20 cellular contexts compared by ENCODE assay signal in genomic region chr20:41508335-41508734, GRCh38.
DNase-seq lines count a peak whose midpoint lies in the region; ATAC-seq and TF ChIP-seq lines count a peak whose summit lies in the region.
"Had no signal": no experiment of that assay in that cellular context is flagged by ENCODE, and none has a peak within 500 bp of the region (broad histone marks: within the 10 kb centered on the region; RNA-seq: fewer than 3 reads in every experiment).

No MANE protein-coding gene starts in this region.

- H3K9me3 ChIP-seq in DND-41 (ENCODE audit: insufficient read depth, low read length, severe bottlenecking) (peaks cover 18% of the 10 kb centered on the region), hepatocyte (ENCODE audit: low read depth) (no peaks in the 10 kb centered on the region), psoas muscle (no peaks in the 10 kb centered on the region), SK-N-SH (no peaks in the 10 kb centered on the region)
- H3K9me3 ChIP-seq: ascending aorta had no signal

- H3K9ac ChIP-seq in DND-41 (ENCODE audit: low read depth, low read length) = no peak overlapping the region
- no peak overlapping the region for H3K9ac ChIP-seq in SK-N-SH
- H3K9ac ChIP-seq: neural progenitor cell had no signal

- H3K36me3 ChIP-seq in DND-41 (ENCODE audit: insufficient read depth, low read length) (peaks cover 85% of the 10 kb centered on the region), hepatocyte (replicated peaks; ENCODE audit: insufficient read depth, low read depth) (no peaks in the 10 kb centered on the region), psoas muscle (ENCODE audit: insufficient read depth in 1 of 2, low read depth in 1 of 2) (no peaks in the 10 kb centered on the region), SK-N-SH (replicated peaks in 1 of 2; ENCODE audit: control insufficient read depth in 1 of 2, insufficient read depth in 2 of 2, low read length in 1 of 2) (peaks cover 30 to 35% of the 10 kb centered on the region in 2 experiments)
- H3K36me3 ChIP-seq: neural progenitor cell had no signal

- H3K27ac ChIP-seq in DND-41 (ENCODE audit: low read length) (no peak overlapping the region), VCaP (peak overlapping the region; percentile 49), hepatocyte (peak overlapping the region; percentile 56), psoas muscle (peak overlapping the region; percentile 65), SK-N-SH (ENCODE audit: low read depth in 2 of 2, low read length in 1 of 2) (no peak overlapping the region)
- H3K27ac ChIP-seq: ascending aorta, neural progenitor cell had no signal

- no peak for TF ChIP-seq RAD21 in SK-N-SH (IDR thresholded peaks at IDR 0.05; ENCODE audit: low read length)

- 63% methylated on average over 6 of the region's 6 CpGs for WGBS in hepatocyte (ENCODE audit: low lambda C conversion rate, missing lambda C conversion rate)
- 45 to 56% (median 46%) methylated on average over 6 of the region's 6 CpGs for WGBS in psoas muscle, 3 donors
- 96% methylated on average over 6 of the region's 6 CpGs for WGBS in SK-N-SH (ENCODE audit: low lambda C conversion rate)

- POLR2A ChIA-PET in SK-N-SH (lab: Yijun Ruan, JAX) = interaction anchor here (0.6 kb wide), 1 partner anchor 216 kb away, joined by 3 read pairs; no protein-coding TSS in a partner anchor

- no peaks in the 10 kb centered on the region; the same call in 1 of the 2 replicates for H4K20me1 ChIP-seq in DND-41 (ENCODE audit: insufficient read depth, low read length)
- no peaks in the 10 kb centered on the region for H4K20me1 ChIP-seq in hepatocyte (ENCODE audit: insufficient read depth, poor library complexity, severe bottlenecking)
- no peaks in the 10 kb centered on the region for H4K20me1 ChIP-seq in SK-N-SH (ENCODE audit: insufficient read depth)

- TF ChIP-seq EP300 in SK-N-SH (IDR thresholded peaks at IDR 0.05; ENCODE audit: borderline replicate concordance in 1 of 2, low read depth in 1 of 2, low read length in 1 of 2) = no peak

- intact Hi-C loops in psoas muscle (cut with DNase I) = no loop called here

- no peaks in the 10 kb centered on the region for H3F3A ChIP-seq in SK-N-SH (replicated peaks; ENCODE audit: insufficient read depth)

- no peaks in the 10 kb centered on the region for H3K27me3 ChIP-seq in DND-41 (ENCODE audit: insufficient read depth, low read length, poor library complexity)
- no peaks in the 10 kb centered on the region for H3K27me3 ChIP-seq in hepatocyte
- no peaks in the 10 kb centered on the region for H3K27me3 ChIP-seq in psoas muscle (ENCODE audit: insufficient read depth in 3 of 3, low read length in 2 of 3)
- no peaks in the 10 kb centered on the region for H3K27me3 ChIP-seq in SK-N-SH (ENCODE audit: insufficient read depth)
- H3K27me3 ChIP-seq: ascending aorta, neural progenitor cell had no signal

- no peaks in the 10 kb centered on the region for H3K4me1 ChIP-seq in DND-41 (ENCODE audit: insufficient read depth, low read length)
- peaks cover 39% of the 10 kb centered on the region for H3K4me1 ChIP-seq in hepatocyte (ENCODE audit: insufficient read depth)
- H3K4me1 ChIP-seq in psoas muscle = peaks cover 35% of the 10 kb centered on the region
- peaks cover 0 to 8% of the 10 kb centered on the region in 2 experiments; a peak in 2 of 4 replicates for H3K4me1 ChIP-seq in SK-N-SH (ENCODE audit: control insufficient read depth in 1 of 2, insufficient read depth in 2 of 2, low read depth in 1 of 2, low read length in 1 of 2)
- H3K4me1 ChIP-seq: neural progenitor cell had no signal

- DNase-seq in DND-41 = no peak
- no peak for DNase-seq in hepatocyte (ENCODE audit: low spot score)
- DNase-seq in psoas muscle = no peak
- no peak for DNase-seq in A172 (ENCODE audit: low spot score)
- DNase-seq in SK-N-SH = no peak
- no peak for DNase-seq in NOMO-1 treated with DMSO at 0.1 percent for 48 hours (lab: John Stamatoyannopoulos, UW; ENCODE audit: unreplicated experiment)
- DNase-seq in glomerular visceral epithelial cell (ENCODE audit: extremely low spot score) = no peak
- DNase-seq: activated CD4-positive, alpha-beta memory T cell treated with anti-CD3 and anti-CD28 coated beads, Interleukin-2, amount 10 ng/mL, durations not matched to agents 7 days and 5 days; activated naive CD4-positive, alpha-beta T cell treated with anti-CD3 and anti-CD28 coated beads for 36 hours; hypothalamus; islet precursor cell; mesendoderm; NCI-H1417 treated with DMSO at 0.1 percent for 48 hours; NCI-H526; retina; SIG-M5; T-helper 17 cell had no signal

- H3K4me3 ChIP-seq in DND-41 (ENCODE audit: low read depth in 1 of 2, low read length in 2 of 2) = no peak overlapping the region
- H3K4me3 ChIP-seq in hepatocyte = no peak overlapping the region
- H3K4me3 ChIP-seq in psoas muscle = no peak overlapping the region
- no peak overlapping the region for H3K4me3 ChIP-seq in SK-N-SH (ENCODE audit: low read depth in 2 of 2, low read length in 1 of 2)
- H3K4me3 ChIP-seq: ascending aorta, neural progenitor cell had no signal

- ATAC-seq in DND-41 (ENCODE audit: insufficient read depth, low read depth) = no peak
- ATAC-seq in psoas muscle = no peak
- ATAC-seq: T-helper 17 cell had no signal

- H3K79me2 ChIP-seq in DND-41 (ENCODE audit: insufficient read depth, low read length) = peaks cover 5% of the 10 kb centered on the region
- peaks cover 48% of the 10 kb centered on the region for H3K79me2 ChIP-seq in hepatocyte
- H3K79me2 ChIP-seq in SK-N-SH (ENCODE audit: insufficient read depth) = no peaks in the 10 kb centered on the region

- no peak overlapping the region for H2AFZ ChIP-seq in DND-41 (ENCODE audit: low read depth, low read length)
- H2AFZ ChIP-seq in hepatocyte = no peak overlapping the region
- H2AFZ ChIP-seq in SK-N-SH (ENCODE audit: low read depth) = no peak overlapping the region
- H2AFZ ChIP-seq: neural progenitor cell had no signal

- H3K4me2 ChIP-seq in DND-41 (ENCODE audit: insufficient read depth, low read length) (no peak overlapping the region), hepatocyte (peak overlapping the region; percentile 41), SK-N-SH (no peak overlapping the region)
- H3K4me2 ChIP-seq: neural progenitor cell had no signal

- H3K9me2 ChIP-seq in hepatocyte (replicated peaks; ENCODE audit: insufficient read depth) (no peaks in the 10 kb centered on the region), SK-N-SH (no peaks in the 10 kb centered on the region)

- TF ChIP-seq CTCF in DND-41 (IDR thresholded peaks at IDR 0.05; ENCODE audit: borderline replicate concordance, extremely low read depth, low read length, poor library complexity, severe bottlenecking) (peak; percentile 3), VCaP (conservative IDR thresholded peaks at IDR 0.05) (0 out of 2 replicates have a peak, but pooled peaks have one; percentile 5), hepatocyte (IDR thresholded peaks at IDR 0.05; ENCODE audit: poor library complexity) (no peak), psoas muscle (IDR thresholded peaks at IDR 0.05) (no peak), SK-N-SH (IDR thresholded peaks at IDR 0.05) (no peak)

- CTCF ChIA-PET in SK-N-SH (lab: Yijun Ruan, JAX) = no interaction called here

TF ChIP-seq in SK-N-SH, 30 proteins besides CTCF, POLR2A, EP300 and RAD21:
- no peak for TF ChIP-seq SIN3A (IDR thresholded peaks at IDR 0.05; ENCODE audit: borderline replicate concordance, low read depth, low read length)

Comparison
In these comparisons a context has a peak if more than half of its experiments do, and no peak if none do; other contexts are left out.
1. H3K27ac ChIP-seq: peak in VCaP (single experiment), hepatocyte (single experiment) and psoas muscle (single experiment); none in DND-41 (single experiment) and SK-N-SH (0 of 2).
2. CTCF ChIP-seq: peak in DND-41 (single experiment) and VCaP (single experiment); none in hepatocyte (single experiment), psoas muscle (single experiment) and SK-N-SH (single experiment).